In genomic region chr1:24642481-24643361, GRCh38 we compare ENCODE assay signal across 8 cellular contexts. TPM values are rescaled to one million over a fixed set of nuclear protein-coding genes. Genes with fewer than 3 reads are reported as not detected.
DNase-seq lines count a peak whose midpoint lies in the region; ATAC-seq and TF ChIP-seq lines count a peak whose summit lies in the region.

A gene with protein sequence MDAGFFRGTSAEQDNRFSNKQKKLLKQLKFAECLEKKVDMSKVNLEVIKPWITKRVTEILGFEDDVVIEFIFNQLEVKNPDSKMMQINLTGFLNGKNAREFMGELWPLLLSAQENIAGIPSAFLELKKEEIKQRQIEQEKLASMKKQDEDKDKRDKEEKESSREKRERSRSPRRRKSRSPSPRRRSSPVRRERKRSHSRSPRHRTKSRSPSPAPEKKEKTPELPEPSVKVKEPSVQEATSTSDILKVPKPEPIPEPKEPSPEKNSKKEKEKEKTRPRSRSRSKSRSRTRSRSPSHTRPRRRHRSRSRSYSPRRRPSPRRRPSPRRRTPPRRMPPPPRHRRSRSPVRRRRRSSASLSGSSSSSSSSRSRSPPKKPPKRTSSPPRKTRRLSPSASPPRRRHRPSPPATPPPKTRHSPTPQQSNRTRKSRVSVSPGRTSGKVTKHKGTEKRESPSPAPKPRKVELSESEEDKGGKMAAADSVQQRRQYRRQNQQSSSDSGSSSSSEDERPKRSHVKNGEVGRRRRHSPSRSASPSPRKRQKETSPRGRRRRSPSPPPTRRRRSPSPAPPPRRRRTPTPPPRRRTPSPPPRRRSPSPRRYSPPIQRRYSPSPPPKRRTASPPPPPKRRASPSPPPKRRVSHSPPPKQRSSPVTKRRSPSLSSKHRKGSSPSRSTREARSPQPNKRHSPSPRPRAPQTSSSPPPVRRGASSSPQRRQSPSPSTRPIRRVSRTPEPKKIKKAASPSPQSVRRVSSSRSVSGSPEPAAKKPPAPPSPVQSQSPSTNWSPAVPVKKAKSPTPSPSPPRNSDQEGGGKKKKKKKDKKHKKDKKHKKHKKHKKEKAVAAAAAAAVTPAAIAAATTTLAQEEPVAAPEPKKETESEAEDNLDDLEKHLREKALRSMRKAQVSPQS (plus strand): TSS chr1:24643302. CDS start chr1:24643327, 25 bp downstream.

- H3K9me3 ChIP-seq in prostate gland, result no peaks in the 10 kb centered on the region

- H3K36me3 ChIP-seq in prostate gland (peaks cover 0 to 9% of the 10 kb centered on the region in 2 donors), urinary bladder (ENCODE audit: insufficient read depth) (no peaks in the 10 kb centered on the region)

- no peaks in the 10 kb centered on the region for H3K27me3 ChIP-seq in prostate gland (replicated peaks; ENCODE audit: insufficient read depth)

- H3K4me1 ChIP-seq in prostate gland (replicated peaks), result no peaks in the 10 kb centered on the region
- H3K4me1 ChIP-seq in urinary bladder (ENCODE audit: insufficient read depth), result peaks cover 1% of the 10 kb centered on the region

- peak; percentile 88 for ATAC-seq in HG02885 (IDR thresholded peaks at IDR 0.05; ENCODE audit: poor library complexity, unreplicated experiment)
- ATAC-seq in left ventricle myocardium superior, result peak; percentile 96

- TF ChIP-seq POLR2A in GM15510 (IDR thresholded peaks at IDR 0.05; ENCODE audit: borderline replicate concordance, extremely low read depth, insufficient read length) (peak; percentile 76), prostate gland (IDR thresholded peaks at IDR 0.05) (peak; percentile 98)

- TF ChIP-seq CTCF in prostate gland (IDR thresholded peaks at IDR 0.05), result peak in 2 of 4 experiments; percentile 38 to 51

- WGBS in prostate gland, result under 1% methylated on average over 70 of the region's 95 CpGs
- WGBS in urinary bladder, result under 1% methylated on average over 95 of the region's 95 CpGs

- peak within 1 kb of the TSS; percentile 95 for H3K27ac ChIP-seq in angular gyrus (ENCODE audit: low read depth, low read length)
- peak within 1 kb of the TSS; percentile 96 to 99 for H3K27ac ChIP-seq in prostate gland
- H3K27ac ChIP-seq in urinary bladder (ENCODE audit: low read depth), result peak within 1 kb of the TSS; percentile 99

- intact Hi-C loops in left ventricle myocardium superior (cut with micrococcal nuclease) (no loop called here), prostate gland (cut with DNase I) (loop anchor here (2.0 kb wide), 2 partner anchors 102 to 230 kb away; partner anchors contain the start of genes CLIC4 and STPG1)

- DNase-seq in NCI-H187 (lab: John Stamatoyannopoulos, UW) (peak; percentile 93 to 99), T-helper 2 cell (peak; percentile 94 to 100 (median 99)), left ventricle myocardium superior (peak; percentile 99), prostate gland (ENCODE audit: low spot score) (peak; percentile 100)

- H3K4me3 ChIP-seq in prostate gland (peak within 1 kb of the TSS; percentile 74 to 75), urinary bladder (ENCODE audit: low read depth, low read length) (peak within 1 kb of the TSS; percentile 92)

RNA-seq across cellular contexts. Expression of the gene that starts here (rescaled TPM):
- total RNA-seq in left ventricle myocardium superior, result 65.5 TPM
- total RNA-seq in prostate gland, result 100 to 1,000 TPM; 119 to 147 TPM
- total RNA-seq in urinary bladder, result 87.3 TPM
- 63.8 TPM for polyA plus RNA-seq in urinary bladder

Comparison
In these comparisons a context has a peak if more than half of its experiments do, and no peak if none do; other contexts are left out.
1. Peak in every context shown above with its lines: DNase-seq, ATAC-seq, H3K4me3 ChIP-seq and H3K27ac ChIP-seq.